Comparison of ENCODE assay signal across 8 cellular contexts in genomic region chr1:10793129-10793651, GRCh38.
DNase-seq lines count a peak whose midpoint lies in the region; ATAC-seq and TF ChIP-seq lines count a peak whose summit lies in the region.

No MANE protein-coding gene starts in this region.

- no peak overlapping the region for H3K4me3 ChIP-seq in choroid plexus epithelial cell (ENCODE audit: low read depth, low read length)
- peak overlapping the region; percentile 48 for H3K4me3 ChIP-seq in neuron (ENCODE audit: low read length)

- no peak for ATAC-seq in GM21447 (IDR thresholded peaks at IDR 0.05; ENCODE audit: unreplicated experiment)
- no peak for ATAC-seq in GM18505 (IDR thresholded peaks at IDR 0.05; ENCODE audit: unreplicated experiment)

- H3K9me3 ChIP-seq in neuron (ENCODE audit: low read length), result no peaks in the 10 kb centered on the region

- TF ChIP-seq CTCF in choroid plexus epithelial cell (conservative IDR thresholded peaks at IDR 0.05; ENCODE audit: low read depth, low read length), result no peak

- DNase-seq in DMS153 treated with DMSO at 0.1 percent for 48 hours (lab: John Stamatoyannopoulos, UW; ENCODE audit: unreplicated experiment), result peak; percentile 71
- peak; percentile 60 for DNase-seq in NAMALWA (ENCODE audit: low spot score)
- DNase-seq in choroid plexus epithelial cell (ENCODE audit: low read depth), result peak; percentile 15
- DNase-seq in activated effector memory CD4-positive, alpha-beta T cell treated with anti-CD3 and anti-CD28 coated beads, Interleukin-2, amount 50 U/mL, for 16 hours, result no peak
- no peak for DNase-seq in NK-92 treated with Interleukin-12 subunit alpha and Interleukin-12 subunit beta, amount 100 ng/mL, for 24 hours (lab: John Stamatoyannopoulos, UW)

- peaks cover 48% of the 10 kb centered on the region for H3K4me1 ChIP-seq in neuron (ENCODE audit: insufficient read depth, low read length)

- H3K27me3 ChIP-seq in neuron (ENCODE audit: insufficient read depth, low read length), result peaks cover 63% of the 10 kb centered on the region

- TF ChIP-seq POLR2A in GM18505 (IDR thresholded peaks at IDR 0.05; ENCODE audit: borderline replicate concordance, extremely low read depth, insufficient read depth, insufficient read length), result no peak

- H3K36me3 ChIP-seq in neuron (ENCODE audit: insufficient read depth, low read length), result no peaks in the 10 kb centered on the region

- peak overlapping the region; percentile 77 for H2AFZ ChIP-seq in neuron (ENCODE audit: low read depth, low read length)

Comparison
In these comparisons a context has a peak if more than half of its experiments do, and no peak if none do; other contexts are left out.
1. DNase-seq: peak in DMS153 treated with DMSO at 0.1 percent for 48 hours (single experiment), NAMALWA (single experiment) and choroid plexus epithelial cell (single experiment); none in activated effector memory CD4-positive, alpha-beta T cell treated with anti-CD3 and anti-CD28 coated beads, Interleukin-2, amount 50 U/mL, for 16 hours (single experiment) and NK-92 treated with Interleukin-12 subunit alpha and Interleukin-12 subunit beta, amount 100 ng/mL, for 24 hours (single experiment).